Comparison of ENCODE assay signal across 13 cellular contexts in the genomic region with DNA sequence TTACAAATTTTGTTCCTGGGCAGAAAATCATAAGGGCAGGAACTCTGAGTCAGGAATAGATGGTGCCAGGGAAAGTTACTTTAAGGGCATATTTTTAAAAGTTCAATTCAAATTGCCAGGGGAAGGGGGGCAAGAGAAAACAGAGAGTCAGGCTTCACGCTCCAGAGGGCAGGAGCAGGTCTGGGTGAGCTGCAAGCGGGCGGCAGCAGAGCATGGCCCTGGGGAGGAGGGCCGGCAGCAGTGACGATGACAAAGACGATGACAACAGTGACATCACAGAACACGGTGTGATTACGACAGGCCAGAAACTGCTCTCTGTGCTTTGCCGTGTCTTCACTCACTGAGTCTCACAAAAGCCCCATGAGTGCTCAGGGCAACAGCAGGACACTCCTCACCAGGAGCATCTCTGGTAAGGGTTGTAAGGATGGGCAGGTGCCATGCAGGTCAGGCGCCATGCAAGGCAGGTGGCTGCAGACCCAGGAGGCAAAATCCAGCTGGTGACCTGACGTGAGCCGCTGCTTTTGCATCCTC. TPM values are rescaled to one million over a fixed set of nuclear protein-coding genes. Genes with fewer than 3 reads are reported as not detected.
DNase-seq lines count a peak whose midpoint lies in the region; ATAC-seq and TF ChIP-seq lines count a peak whose summit lies in the region.
"Had no signal": no experiment of that assay in that cellular context is flagged by ENCODE, and none has a peak within 500 bp of the region (broad histone marks: within the 10 kb centered on the region; RNA-seq: fewer than 3 reads in every experiment).

No MANE protein-coding gene starts in this region.

- no peaks in the 10 kb centered on the region for H3K36me3 ChIP-seq in CD4-positive, CD25-positive, alpha-beta regulatory T cell (ENCODE audit: control insufficient read depth, insufficient read depth, low read length)
- H3K36me3 ChIP-seq in Peyer's patch (peaks cover 0 to 4% (median 0%) of the 10 kb centered on the region in 3 donors), left lung (peaks cover 0 to 39% of the 10 kb centered on the region in 2 donors)

- H3K27me3 ChIP-seq in CD4-positive, CD25-positive, alpha-beta regulatory T cell (ENCODE audit: control insufficient read depth, insufficient read depth, low read length) = no peaks in the 10 kb centered on the region
- H3K27me3 ChIP-seq in Peyer's patch (no peaks in the 10 kb centered on the region), left lung (no peaks in the 10 kb centered on the region)

- no peaks in the 10 kb centered on the region for H3K36me3 Mint-ChIP-seq in CD4-positive, CD25-positive, alpha-beta regulatory T cell
- no peaks in the 10 kb centered on the region for H3K36me3 Mint-ChIP-seq in activated CD4-positive, alpha-beta T cell treated with anti-CD3 and anti-CD28 coated beads for 36 hours (ENCODE audit: low read depth)
- peaks cover 17% of the 10 kb centered on the region for H3K36me3 Mint-ChIP-seq in chondrocyte (ENCODE audit: low read depth)

- H3K4me1 ChIP-seq in CD4-positive, CD25-positive, alpha-beta regulatory T cell (ENCODE audit: control insufficient read depth, insufficient read depth, low read length, poor library complexity, severe bottlenecking) = no peaks in the 10 kb centered on the region
- H3K4me1 ChIP-seq in Peyer's patch (no peaks in the 10 kb centered on the region), left lung (no peaks in the 10 kb centered on the region)

- ATAC-seq in CD4-positive, CD25-positive, alpha-beta regulatory T cell (ENCODE audit: low read depth in 2 of 2) = peak; percentile 21 to 31
- ATAC-seq in GM19035 (IDR thresholded peaks at IDR 0.05; ENCODE audit: unreplicated experiment) (peak; percentile 4), HG02798 (IDR thresholded peaks at IDR 0.05; ENCODE audit: poor library complexity, unreplicated experiment) (peak; percentile 33), left lung (no peak)
- no peak for ATAC-seq in activated CD4-positive, alpha-beta T cell treated with anti-CD3 and anti-CD28 coated beads for 36 hours

- no peaks in the 10 kb centered on the region for H3K4me1 Mint-ChIP-seq in CD4-positive, CD25-positive, alpha-beta regulatory T cell
- no peaks in the 10 kb centered on the region for H3K4me1 Mint-ChIP-seq in activated CD4-positive, alpha-beta T cell treated with anti-CD3 and anti-CD28 coated beads for 36 hours
- H3K4me1 Mint-ChIP-seq in chondrocyte (ENCODE audit: low read depth) = peaks cover 4% of the 10 kb centered on the region

- peaks cover 4% of the 10 kb centered on the region for H3K27me3 Mint-ChIP-seq in CD4-positive, CD25-positive, alpha-beta regulatory T cell
- H3K27me3 Mint-ChIP-seq in activated CD4-positive, alpha-beta T cell treated with anti-CD3 and anti-CD28 coated beads for 36 hours = no peaks in the 10 kb centered on the region
- no peaks in the 10 kb centered on the region for H3K27me3 Mint-ChIP-seq in chondrocyte (ENCODE audit: low read depth)

- DNase-seq in CD4-positive, CD25-positive, alpha-beta regulatory T cell = no peak
- peak in 2 of 3 donors; percentile 71 to 76 for DNase-seq in Peyer's patch
- no peak for DNase-seq in HUDEP-2 (lab: John Stamatoyannopoulos, UW; ENCODE audit: unreplicated experiment in 76 of 76)
- DNase-seq in left lung = no peak
- DNase-seq in activated CD4-positive, alpha-beta T cell treated with anti-CD3 and anti-CD28 coated beads for 36 hours = no peak
- no peak for DNase-seq in chondrocyte (ENCODE audit: low spot score)
- DNase-seq: activated CD4-positive, alpha-beta T cell treated with anti-CD3 and anti-CD28 coated beads, Interleukin-2, amount 50 U/mL, for 1 hour; aorta; mammary epithelial cell had no signal

- no peak overlapping the region for H3K4me3 ChIP-seq in CD4-positive, CD25-positive, alpha-beta regulatory T cell (ENCODE audit: low read depth, low read length)
- H3K4me3 ChIP-seq in Peyer's patch (peak overlapping the region in 1 of 4 donors; percentile 9), left lung (no peak overlapping the region)
- H3K4me3 ChIP-seq: smooth muscle cell had no signal

- TF ChIP-seq POLR2A in Peyer's patch (IDR thresholded peaks at IDR 0.05) = no peak

- intact Hi-C loops in left lung (cut with DNase I) = no loop called here
- intact Hi-C loops in activated CD4-positive, alpha-beta T cell treated with anti-CD3 and anti-CD28 coated beads for 36 hours (cut with DNase I, micrococcal nuclease) = no loop called here

- no peak overlapping the region for H3K27ac ChIP-seq in CD4-positive, CD25-positive, alpha-beta regulatory T cell (ENCODE audit: insufficient read depth, low read length, poor library complexity, severe bottlenecking)
- H3K27ac ChIP-seq in Peyer's patch (peak overlapping the region in 2 of 4 donors; percentile 9 to 66), left lung (no peak overlapping the region)
- H3K27ac ChIP-seq: KMS-11 had no signal

- POLR2A ChIA-PET in activated CD4-positive, alpha-beta T cell treated with anti-CD3 and anti-CD28 coated beads for 36 hours (lab: Charles Lee) = no interaction called here

- no peaks in the 10 kb centered on the region for H3K9me3 Mint-ChIP-seq in CD4-positive, CD25-positive, alpha-beta regulatory T cell
- H3K9me3 Mint-ChIP-seq in activated CD4-positive, alpha-beta T cell treated with anti-CD3 and anti-CD28 coated beads for 36 hours (ENCODE audit: low read depth) = no peaks in the 10 kb centered on the region
- H3K9me3 Mint-ChIP-seq in chondrocyte (ENCODE audit: low read depth) = no peaks in the 10 kb centered on the region

- H3K4me3 Mint-ChIP-seq in CD4-positive, CD25-positive, alpha-beta regulatory T cell = no peak overlapping the region
- H3K4me3 Mint-ChIP-seq in activated CD4-positive, alpha-beta T cell treated with anti-CD3 and anti-CD28 coated beads for 36 hours = no peak overlapping the region
- H3K4me3 Mint-ChIP-seq in chondrocyte (ENCODE audit: unreplicated experiment) = no peak overlapping the region

- peak overlapping the region in 1 of 3 donors; percentile 62 for H3K27ac Mint-ChIP-seq in CD4-positive, CD25-positive, alpha-beta regulatory T cell
- no peak overlapping the region for H3K27ac Mint-ChIP-seq in activated CD4-positive, alpha-beta T cell treated with anti-CD3 and anti-CD28 coated beads for 36 hours
- no peak overlapping the region for H3K27ac Mint-ChIP-seq in chondrocyte (ENCODE audit: unreplicated experiment)

- no peak for TF ChIP-seq CTCF in Peyer's patch (IDR thresholded peaks at IDR 0.05)
- no peak for TF ChIP-seq CTCF in left lung (IDR thresholded peaks at IDR 0.05)
- TF ChIP-seq CTCF in chondrocyte (IDR thresholded peaks at IDR 0.05) = no peak

- CTCF ChIA-PET in activated CD4-positive, alpha-beta T cell treated with anti-CD3 and anti-CD28 coated beads for 36 hours (lab: Charles Lee) = no interaction called here

- no peaks in the 10 kb centered on the region for H3K9me3 ChIP-seq in CD4-positive, CD25-positive, alpha-beta regulatory T cell (ENCODE audit: control insufficient read depth in 2 of 2, low read length in 2 of 2)
- H3K9me3 ChIP-seq in Peyer's patch (no peaks in the 10 kb centered on the region), left lung (no peaks in the 10 kb centered on the region)

RNA-seq across cellular contexts. Expression of a gene that starts 23.3 kb away (rescaled TPM):
- total RNA-seq in CD4-positive, CD25-positive, alpha-beta regulatory T cell = 0.81 TPM
- under 1 TPM in 2 of 4 donors, not detected in 2; 0.20 to 0.75 TPM for polyA plus RNA-seq in CD4-positive, CD25-positive, alpha-beta regulatory T cell
- total RNA-seq in Peyer's patch (1 to 10 TPM in 3 of 4 donors, under 1 TPM in 1; 0.95 to 6.6 (median 2.8) TPM), left lung (10 to 100 TPM in 1 of 2 donors, 1 to 10 TPM in 1; 7.3 to 11.9 TPM), chondrocyte (9.8 to 11.1 TPM (median 10.8 TPM) in 3 replicates)
- total RNA-seq in activated CD4-positive, alpha-beta T cell treated with anti-CD3 and anti-CD28 coated beads for 36 hours = 1 to 10 TPM; 5.9 to 6.2 TPM

Comparison
In these comparisons a context has a peak if more than half of its experiments do, and no peak if none do; other contexts are left out.
1. ATAC-seq: peak in CD4-positive, CD25-positive, alpha-beta regulatory T cell (2 of 2), GM19035 (single experiment) and HG02798 (single experiment); none in left lung (single experiment) and activated CD4-positive, alpha-beta T cell treated with anti-CD3 and anti-CD28 coated beads for 36 hours (single experiment).
2. DNase-seq: peak in Peyer's patch (2 of 3); none in CD4-positive, CD25-positive, alpha-beta regulatory T cell (0 of 3), HUDEP-2 (0 of 76), left lung (0 of 2), activated CD4-positive, alpha-beta T cell treated with anti-CD3 and anti-CD28 coated beads for 36 hours (single experiment) and chondrocyte (single experiment).